8 cellular contexts compared by ENCODE assay signal in genomic region chrX:118528089-118528753, GRCh38. TPM values are rescaled to one million over a fixed set of nuclear protein-coding genes. Genes with fewer than 3 reads are reported as not detected.
A peak's percentile ranks its signal among the peaks of the same experiment; 100 is the strongest.
DNase-seq lines count a peak whose midpoint lies in the region; ATAC-seq and TF ChIP-seq lines count a peak whose summit lies in the region.

No MANE protein-coding gene starts in this region.

- no peaks in the 10 kb centered on the region for H3K9me3 ChIP-seq in heart right ventricle

- TF ChIP-seq CTCF in KMS-11 (conservative IDR thresholded peaks at IDR 0.05; ENCODE audit: low read depth, low read length) (no peak), heart right ventricle (IDR thresholded peaks at IDR 0.05) (no peak)

- H3K4me1 ChIP-seq in KMS-11 (ENCODE audit: low read depth, poor library complexity, severe bottlenecking) (peaks cover 4% of the 10 kb centered on the region), heart right ventricle (peaks cover 0 to 54% (median 0%) of the 10 kb centered on the region in 9 donors)

- H3K4me2 ChIP-seq in KMS-11, result peak overlapping the region; percentile 33; the same call in 1 of the 2 replicates

- H3K36me3 ChIP-seq in KMS-11 (ENCODE audit: insufficient read depth) (no peaks in the 10 kb centered on the region), heart right ventricle (no peaks in the 10 kb centered on the region)

- 87 to 90% methylated on average over 10 of the region's 10 CpGs for WGBS in heart right ventricle, 2 donors

- H3K4me3 ChIP-seq in KMS-11 (IDR thresholded peaks at IDR 0.05; ENCODE audit: insufficient read depth, low read depth, low read length) (no peak overlapping the region), heart right ventricle (peak overlapping the region in 1 of 10 donors; percentile 40)

- DNase-seq in AML-193 (lab: John Stamatoyannopoulos, UW), result peak; percentile 24 to 32
- DNase-seq in activated T-cell treated with anti-CD3 and anti-CD28 coated beads for 1 hour (ENCODE audit: low read depth), result peak; percentile 18
- DNase-seq in sciatic nerve (ENCODE audit: low spot score), result no peak
- DNase-seq in NCI-H1048 (lab: John Stamatoyannopoulos, UW), result no peak
- DNase-seq in NCI-H524 (lab: John Stamatoyannopoulos, UW), result no peak
- DNase-seq in heart right ventricle, result no peak

- H3K79me2 ChIP-seq in KMS-11 (ENCODE audit: insufficient read depth, low read depth), result no peaks in the 10 kb centered on the region

- ATAC-seq in GM21360 (IDR thresholded peaks at IDR 0.05; ENCODE audit: unreplicated experiment) (peak; percentile 52), sciatic nerve (peak; percentile 28), heart right ventricle (no peak)

- no peaks in the 10 kb centered on the region for H4K20me1 ChIP-seq in KMS-11 (ENCODE audit: insufficient read depth)

- peak overlapping the region; percentile 56; the same call in 1 of the 2 replicates for H3K9ac ChIP-seq in KMS-11

- H3K27ac ChIP-seq in KMS-11, result peak overlapping the region; percentile 72
- H3K27ac ChIP-seq in heart right ventricle, result peak overlapping the region in 1 of 10 donors; percentile 80

- H2AFZ ChIP-seq in KMS-11 (ENCODE audit: low read depth), result peak overlapping the region; percentile 54; the same call in 1 of the 2 replicates

- H3K27me3 ChIP-seq in KMS-11 (ENCODE audit: insufficient read depth, low read depth), result no peaks in the 10 kb centered on the region
- H3K27me3 ChIP-seq in heart right ventricle, result no peaks in the 10 kb centered on the region

- intact Hi-C loops in sciatic nerve (cut with DNase I), result no loop called here
- intact Hi-C loops in heart right ventricle (cut with DNase I), result no loop called here

RNA-seq across cellular contexts. Expression of gene DOCK11, which starts 32.6 kb away (rescaled TPM):
- total RNA-seq in sciatic nerve, result 39.5 TPM
- total RNA-seq in heart right ventricle, result 1 to 10 TPM; 1.3 to 9.4 (median 3.0) TPM
- polyA plus RNA-seq in heart right ventricle, result 1 to 10 TPM; 3.0 to 6.4 TPM

Comparison
In these comparisons a context has a peak if more than half of its experiments do, and no peak if none do; other contexts are left out.
1. DNase-seq: peak in AML-193 (2 of 2) and activated T-cell treated with anti-CD3 and anti-CD28 coated beads for 1 hour (single experiment); none in sciatic nerve (single experiment), NCI-H1048 (single experiment), NCI-H524 (0 of 2) and heart right ventricle (0 of 2).
2. ATAC-seq: peak in GM21360 (single experiment) and sciatic nerve (single experiment); none in heart right ventricle (0 of 8).